In the genomic region with DNA sequence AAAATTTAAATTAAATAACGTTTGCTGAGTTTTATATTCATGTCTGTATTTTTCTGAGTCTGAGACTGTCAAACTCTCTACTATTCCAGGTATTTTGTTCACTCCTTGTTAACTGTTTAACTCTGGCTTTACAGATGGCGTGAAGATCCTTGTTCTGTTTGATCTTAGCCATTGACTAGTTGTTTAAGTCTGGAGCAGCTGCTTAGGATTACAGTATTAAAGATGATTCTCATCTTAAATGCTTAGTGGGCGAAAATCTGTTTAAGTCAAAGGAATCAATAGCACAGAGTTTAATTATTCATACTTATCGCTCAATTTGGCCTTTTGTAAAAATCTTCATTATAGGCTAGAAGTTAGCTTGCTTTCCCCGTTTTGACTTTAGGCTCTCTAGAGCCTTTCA, we compare ENCODE assay signal across 11 cellular contexts. TPM values are rescaled to one million over a fixed set of nuclear protein-coding genes. Genes with fewer than 3 reads are reported as not detected.
DNase-seq lines count a peak whose midpoint lies in the region; ATAC-seq and TF ChIP-seq lines count a peak whose summit lies in the region.
"Had no signal": no experiment of that assay in that cellular context is flagged by ENCODE, and none has a peak within 500 bp of the region (broad histone marks: within the 10 kb centered on the region; RNA-seq: fewer than 3 reads in every experiment).

No MANE protein-coding gene starts in this region.

- no peaks in the 10 kb centered on the region for H3K27me3 ChIP-seq in tibial nerve

- peaks cover 27% of the 10 kb centered on the region for H3K9me3 Mint-ChIP-seq in mesothelial cell of epicardium
- peaks cover 7% of the 10 kb centered on the region for H3K9me3 Mint-ChIP-seq in stimulated activated effector memory CD8-positive, alpha-beta T cell treated with anti-CD3 and anti-CD28 coated beads, Interleukin-12 subunit alpha, Interleukin-12 subunit beta, amount 100 ng/mL, for 72 hours

- H3K27ac Mint-ChIP-seq in mesothelial cell of epicardium: peak overlapping the region; percentile 96
- no peak overlapping the region for H3K27ac Mint-ChIP-seq in stimulated activated effector memory CD8-positive, alpha-beta T cell treated with anti-CD3 and anti-CD28 coated beads, Interleukin-12 subunit alpha, Interleukin-12 subunit beta, amount 100 ng/mL, for 72 hours

- DNase-seq in NCI-H82 treated with DMSO at 0.1 percent for 48 hours (lab: John Stamatoyannopoulos, UW; ENCODE audit: unreplicated experiment) (peak; percentile 83), coronary artery (ENCODE audit: low spot score) (no peak), mesothelial cell of epicardium (ENCODE audit: low spot score in 2 of 2, unreplicated experiment in 2 of 2) (no peak), tibial nerve (ENCODE audit: low spot score in 2 of 2) (no peak), NCI-H2171 (lab: John Stamatoyannopoulos, UW) (no peak)
- no peak for DNase-seq in activated CD4-positive, alpha-beta T cell treated with anti-CD3 and anti-CD28 coated beads, Interleukin-2, amount 50 U/mL, for 4 hours
- DNase-seq in stimulated activated effector memory CD8-positive, alpha-beta T cell treated with anti-CD3 and anti-CD28 coated beads, Interleukin-12 subunit alpha, Interleukin-12 subunit beta, amount 100 ng/mL, for 72 hours (ENCODE audit: low spot score in 2 of 2): no peak
- DNase-seq: activated CD4-positive, CD25-positive, alpha-beta regulatory T cell; NCI-H2171 treated with DMSO at 0.1 percent for 48 hours; RPMI8226 had no signal

- peak overlapping the region; percentile 87 to 95 for H3K27ac ChIP-seq in coronary artery
- H3K27ac ChIP-seq in tibial nerve: peak overlapping the region in 3 of 4 donors; percentile 86 to 96 (median 86)

- WGBS in tibial nerve, 2 donors: 56 to 66% methylated on average over 5 of the region's 5 CpGs

- peak overlapping the region; percentile 89 for H3K4me3 Mint-ChIP-seq in mesothelial cell of epicardium
- no peak overlapping the region for H3K4me3 Mint-ChIP-seq in stimulated activated effector memory CD8-positive, alpha-beta T cell treated with anti-CD3 and anti-CD28 coated beads, Interleukin-12 subunit alpha, Interleukin-12 subunit beta, amount 100 ng/mL, for 72 hours

- H3K4me1 Mint-ChIP-seq in mesothelial cell of epicardium: peaks cover 40% of the 10 kb centered on the region
- H3K4me1 Mint-ChIP-seq in stimulated activated effector memory CD8-positive, alpha-beta T cell treated with anti-CD3 and anti-CD28 coated beads, Interleukin-12 subunit alpha, Interleukin-12 subunit beta, amount 100 ng/mL, for 72 hours: peaks cover 20% of the 10 kb centered on the region

- TF ChIP-seq CTCF in coronary artery (IDR thresholded peaks at IDR 0.05) (no peak), mesothelial cell of epicardium (IDR thresholded peaks at IDR 0.05; ENCODE audit: unreplicated experiment) (no peak), tibial nerve (IDR thresholded peaks at IDR 0.05) (no peak)

- peak overlapping the region; percentile 77 for H3K4me3 ChIP-seq in coronary artery
- peak overlapping the region in 1 of 4 donors; percentile 77 for H3K4me3 ChIP-seq in tibial nerve

- TF ChIP-seq EP300 in tibial nerve (IDR thresholded peaks at IDR 0.05): no peak

- peaks cover 22% of the 10 kb centered on the region for H3K36me3 Mint-ChIP-seq in mesothelial cell of epicardium
- no peaks in the 10 kb centered on the region for H3K36me3 Mint-ChIP-seq in stimulated activated effector memory CD8-positive, alpha-beta T cell treated with anti-CD3 and anti-CD28 coated beads, Interleukin-12 subunit alpha, Interleukin-12 subunit beta, amount 100 ng/mL, for 72 hours

- no peak for ATAC-seq in HG02938 (IDR thresholded peaks at IDR 0.05; ENCODE audit: unreplicated experiment)
- ATAC-seq in stimulated activated effector memory CD8-positive, alpha-beta T cell treated with anti-CD3 and anti-CD28 coated beads, Interleukin-12 subunit alpha, Interleukin-12 subunit beta, amount 100 ng/mL, for 72 hours: no peak

- H3K36me3 ChIP-seq in tibial nerve: no peaks in the 10 kb centered on the region

- H3K9me3 ChIP-seq in tibial nerve: peaks cover 0 to 19% (median 0%) of the 10 kb centered on the region in 4 donors

- no peaks in the 10 kb centered on the region for H3K27me3 Mint-ChIP-seq in mesothelial cell of epicardium (ENCODE audit: low read depth)

- peaks cover 0 to 18% (median 0%) of the 10 kb centered on the region in 4 donors for H3K4me1 ChIP-seq in tibial nerve

- no peak for TF ChIP-seq POLR2A in tibial nerve (IDR thresholded peaks at IDR 0.05)

RNA-seq across cellular contexts. Expression of gene PHACTR2, which starts 2.4 kb away (rescaled TPM):
- total RNA-seq in mesothelial cell of epicardium: 117 to 125 TPM (median 124 TPM) in 3 replicates
- total RNA-seq in tibial nerve: 100 to 1,000 TPM in 2 of 4 donors, 10 to 100 TPM in 2; 76.2 to 110 (median 98.2) TPM
